6 cellular contexts compared by ENCODE assay signal in the genomic region with DNA sequence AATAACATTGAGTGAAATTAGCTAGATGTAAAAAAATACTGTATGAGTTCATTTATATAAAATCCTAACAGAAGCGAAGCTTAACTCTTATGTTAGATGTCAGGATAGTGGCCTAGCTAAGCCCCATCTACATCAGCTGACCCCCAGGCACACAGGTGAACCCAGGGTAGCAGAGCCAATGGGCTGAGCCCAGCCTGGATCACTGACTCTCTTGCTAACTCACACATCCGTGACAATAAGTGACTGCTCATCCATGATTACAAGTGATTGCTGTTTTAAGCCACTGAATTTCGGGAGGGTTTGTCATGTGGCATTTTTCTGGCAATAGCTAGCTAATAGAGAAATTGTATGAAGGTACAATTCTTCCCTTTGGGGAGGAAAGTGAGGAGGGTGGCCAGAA.
"Had no signal": no experiment of that assay in that cellular context is flagged by ENCODE, and none has a peak within 500 bp of the region (broad histone marks: within the 10 kb centered on the region; RNA-seq: fewer than 3 reads in every experiment).

No MANE protein-coding gene starts in this region.

- DNase-seq: GM23248, HFFc6, IMR-90 had no signal

- H3K4me3 ChIP-seq: GM23248, HAP-1, K562 had no signal

- H3K9me3 ChIP-seq: HAP-1 had no signal

- H3K4me3 Mint-ChIP-seq: HFFc6 had no signal

- H3K27ac Mint-ChIP-seq: HFFc6 had no signal

- H3K4me1 ChIP-seq: HAP-1 had no signal

- ATAC-seq: HCT116, K562 had no signal

- H3K27ac ChIP-seq: GM23248 had no signal

- H3K36me3 ChIP-seq: HAP-1 had no signal
